12 cellular contexts compared by ENCODE assay signal in the genomic region with DNA sequence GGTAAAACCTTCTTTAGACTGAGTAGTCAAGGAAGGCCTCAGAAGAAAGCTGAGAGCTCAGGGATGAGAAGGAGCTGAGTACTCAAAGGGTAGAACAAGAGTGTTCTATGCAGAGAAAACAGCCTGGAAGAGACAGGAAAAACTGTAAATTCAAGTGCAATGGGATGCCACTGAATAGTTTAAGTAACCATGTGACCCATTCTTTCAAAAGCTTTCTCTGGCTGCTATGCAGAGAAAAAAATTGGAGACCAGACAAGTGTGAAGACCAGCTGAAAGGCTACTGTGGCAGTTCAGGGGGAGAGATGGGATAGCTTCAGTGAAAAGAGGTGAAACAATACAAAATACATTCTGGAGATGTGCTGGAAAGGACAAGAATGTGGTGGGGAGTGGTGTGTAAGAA.
DNase-seq lines count a peak whose midpoint lies in the region; ATAC-seq and TF ChIP-seq lines count a peak whose summit lies in the region.
"Had no signal": no experiment of that assay in that cellular context is flagged by ENCODE, and none has a peak within 500 bp of the region (broad histone marks: within the 10 kb centered on the region; RNA-seq: fewer than 3 reads in every experiment).

No MANE protein-coding gene starts in this region.

- no peak overlapping the region for H3K4me3 Mint-ChIP-seq in stimulated activated effector memory CD8-positive, alpha-beta T cell treated with anti-CD3 and anti-CD28 coated beads, Interleukin-12 subunit alpha, Interleukin-12 subunit beta, amount 100 ng/mL, for 72 hours
- H3K4me3 Mint-ChIP-seq: CD14-positive monocyte had no signal

- no peaks in the 10 kb centered on the region for H3K27me3 ChIP-seq in layer of hippocampus (ENCODE audit: control insufficient read depth, insufficient read depth, low read length)
- H3K27me3 ChIP-seq in transverse colon, result no peaks in the 10 kb centered on the region

- H3K4me3 ChIP-seq in AG04449 (ENCODE audit: low read depth, low read length) (no peak overlapping the region), astrocyte of the spinal cord (ENCODE audit: low read depth, low read length) (no peak overlapping the region), transverse colon (no peak overlapping the region)
- H3K4me3 ChIP-seq: PC-9 had no signal

- H3K4me1 ChIP-seq in transverse colon, result peaks cover 0 to 38% (median 8%) of the 10 kb centered on the region in 4 donors

- H3K36me3 ChIP-seq in transverse colon, result no peaks in the 10 kb centered on the region

- POLR2A ChIA-PET in AG04449 (lab: Yijun Ruan, JAX), result interaction anchor here (0.7 kb wide), 1 partner anchor 25 kb away, joined by 4 read pairs; no protein-coding TSS in a partner anchor

- TF ChIP-seq CTCF in AG04449 (IDR thresholded peaks at IDR 0.05; ENCODE audit: insufficient read depth, low read length, missing control alignments) (no peak), astrocyte of the spinal cord (IDR thresholded peaks at IDR 0.05; ENCODE audit: low read depth, low read length) (no peak), transverse colon (IDR thresholded peaks at IDR 0.05) (no peak)

- DNase-seq in AG04449 (ENCODE audit: low read depth, low spot score) (peak; percentile 5), COLO829 (ENCODE audit: low spot score) (peak; percentile 54), astrocyte of the spinal cord (ENCODE audit: low read depth, low spot score) (peak; percentile 32), transverse colon (no peak), cortex of kidney (lab: John Stamatoyannopoulos, UW) (no peak)
- DNase-seq in stimulated activated effector memory CD8-positive, alpha-beta T cell treated with anti-CD3 and anti-CD28 coated beads, Interleukin-12 subunit alpha, Interleukin-12 subunit beta, amount 100 ng/mL, for 72 hours (ENCODE audit: low spot score in 2 of 2), result no peak
- DNase-seq: MM.1S, NCI-H345, PC-9 had no signal

- H3K9me3 Mint-ChIP-seq in stimulated activated effector memory CD8-positive, alpha-beta T cell treated with anti-CD3 and anti-CD28 coated beads, Interleukin-12 subunit alpha, Interleukin-12 subunit beta, amount 100 ng/mL, for 72 hours, result no peaks in the 10 kb centered on the region

- no peak for ATAC-seq in HG02840 (IDR thresholded peaks at IDR 0.05; ENCODE audit: low FRiP score, unreplicated experiment)
- no peak for ATAC-seq in stimulated activated effector memory CD8-positive, alpha-beta T cell treated with anti-CD3 and anti-CD28 coated beads, Interleukin-12 subunit alpha, Interleukin-12 subunit beta, amount 100 ng/mL, for 72 hours

- TF ChIP-seq POLR2A in transverse colon (IDR thresholded peaks at IDR 0.05), result no peak

- intact Hi-C loops in transverse colon (cut with DNase I; ENCODE audit: low total_unique reads), result no loop called here

- CTCF ChIA-PET in AG04449 (lab: Yijun Ruan, JAX), result interaction anchor here (1.5 to 3.0 kb wide), 4 partner anchors 11 to 54 kb away, joined by 4 to 31 read pairs (median 11); no protein-coding TSS in a partner anchor

- peaks cover 20% of the 10 kb centered on the region for H3K36me3 Mint-ChIP-seq in stimulated activated effector memory CD8-positive, alpha-beta T cell treated with anti-CD3 and anti-CD28 coated beads, Interleukin-12 subunit alpha, Interleukin-12 subunit beta, amount 100 ng/mL, for 72 hours

- in situ Hi-C loops in astrocyte of the spinal cord (cut with HindIII; ENCODE audit: low sequenced_read_pairs), result no loop called here
- in situ Hi-C loops in transverse colon (cut with MboI; ENCODE audit: low pct_ligation_motif_present in 1 of 4, low pct_unique_long_range_greater_than_20kb in 1 of 4, low sequenced_read_pairs in 3 of 4), result no loop called here

- H3K27ac ChIP-seq in layer of hippocampus (ENCODE audit: low read depth, low read length) (peak overlapping the region; percentile 21), transverse colon (no peak overlapping the region)
- H3K27ac ChIP-seq: PC-9 had no signal

- TF ChIP-seq EP300 in transverse colon (IDR thresholded peaks at IDR 0.05; ENCODE audit: low read depth), result no peak

- H3K9me3 ChIP-seq in transverse colon, result no peaks in the 10 kb centered on the region

- no peak overlapping the region for H3K27ac Mint-ChIP-seq in stimulated activated effector memory CD8-positive, alpha-beta T cell treated with anti-CD3 and anti-CD28 coated beads, Interleukin-12 subunit alpha, Interleukin-12 subunit beta, amount 100 ng/mL, for 72 hours

- H3K4me1 Mint-ChIP-seq in stimulated activated effector memory CD8-positive, alpha-beta T cell treated with anti-CD3 and anti-CD28 coated beads, Interleukin-12 subunit alpha, Interleukin-12 subunit beta, amount 100 ng/mL, for 72 hours, result peaks cover 48% of the 10 kb centered on the region

Comparison
In these comparisons a context has a peak if more than half of its experiments do, and no peak if none do; other contexts are left out.
1. DNase-seq: peak in AG04449 (single experiment), COLO829 (single experiment) and astrocyte of the spinal cord (single experiment); none in transverse colon (single experiment), cortex of kidney (single experiment) and stimulated activated effector memory CD8-positive, alpha-beta T cell treated with anti-CD3 and anti-CD28 coated beads, Interleukin-12 subunit alpha, Interleukin-12 subunit beta, amount 100 ng/mL, for 72 hours (0 of 2).